Comparison of ENCODE assay signal across 1 cellular context in the genomic region with DNA sequence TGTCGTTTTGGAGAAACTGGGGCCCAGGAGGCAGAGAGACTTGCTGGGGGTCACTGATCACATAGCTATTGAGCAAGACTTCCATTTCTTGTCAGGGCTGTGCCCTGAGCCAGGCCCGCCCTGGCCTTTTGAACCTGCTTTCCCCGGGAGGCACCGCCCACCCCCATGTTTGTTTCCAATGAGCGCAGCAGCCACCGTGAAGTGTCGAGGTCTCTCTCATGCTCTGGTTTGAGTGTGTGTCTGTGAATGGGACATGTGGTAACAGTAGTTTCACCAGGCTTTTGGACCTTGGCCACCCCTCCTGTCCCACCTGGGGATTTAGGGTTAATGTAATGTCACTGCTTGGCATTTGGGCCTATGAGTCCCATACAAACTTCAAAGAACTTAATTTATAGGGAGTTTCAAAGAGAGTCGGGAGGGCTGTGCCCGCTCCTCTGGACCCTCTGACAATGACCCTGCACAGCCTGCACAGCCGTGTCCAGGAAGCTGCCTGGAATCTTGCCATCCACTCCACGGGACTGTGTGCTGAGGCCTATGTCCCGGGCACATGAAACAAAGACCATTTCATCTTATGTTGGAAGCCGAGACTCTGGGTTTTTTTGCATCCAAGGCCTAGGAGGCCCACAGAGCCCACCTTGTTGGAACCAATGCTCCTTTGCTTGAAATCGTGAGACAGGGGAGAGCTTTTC.
TF ChIP-seq lines count a peak whose summit lies in the region.

No MANE protein-coding gene starts in this region.

TF ChIP-seq in K562, 482 proteins besides CTCF, POLR2A, EP300 and RAD21 (continued from another document):
- no peak for TF ChIP-seq ILF3 (IDR thresholded peaks at IDR 0.05; ENCODE audit: borderline replicate concordance)
- no peak for TF ChIP-seq ZNF124 (CRISPR knock-in tag; IDR thresholded peaks at IDR 0.05)
- TF ChIP-seq TRIM24 (IDR thresholded peaks at IDR 0.05), result no peak
- no peak for TF ChIP-seq SLC30A9 (CRISPR knock-in tag; IDR thresholded peaks at IDR 0.05)
- TF ChIP-seq, protein P1, sequence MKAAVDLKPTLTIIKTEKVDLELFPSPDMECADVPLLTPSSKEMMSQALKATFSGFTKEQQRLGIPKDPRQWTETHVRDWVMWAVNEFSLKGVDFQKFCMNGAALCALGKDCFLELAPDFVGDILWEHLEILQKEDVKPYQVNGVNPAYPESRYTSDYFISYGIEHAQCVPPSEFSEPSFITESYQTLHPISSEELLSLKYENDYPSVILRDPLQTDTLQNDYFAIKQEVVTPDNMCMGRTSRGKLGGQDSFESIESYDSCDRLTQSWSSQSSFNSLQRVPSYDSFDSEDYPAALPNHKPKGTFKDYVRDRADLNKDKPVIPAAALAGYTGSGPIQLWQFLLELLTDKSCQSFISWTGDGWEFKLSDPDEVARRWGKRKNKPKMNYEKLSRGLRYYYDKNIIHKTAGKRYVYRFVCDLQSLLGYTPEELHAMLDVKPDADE (conservative IDR thresholded peaks at IDR 0.05; ENCODE audit: control insufficient read depth, low read depth, low read length), result no peak
- TF ChIP-seq DPF2 (IDR thresholded peaks at IDR 0.05), result no peak
